2 cellular contexts compared by ENCODE assay signal in the genomic region with DNA sequence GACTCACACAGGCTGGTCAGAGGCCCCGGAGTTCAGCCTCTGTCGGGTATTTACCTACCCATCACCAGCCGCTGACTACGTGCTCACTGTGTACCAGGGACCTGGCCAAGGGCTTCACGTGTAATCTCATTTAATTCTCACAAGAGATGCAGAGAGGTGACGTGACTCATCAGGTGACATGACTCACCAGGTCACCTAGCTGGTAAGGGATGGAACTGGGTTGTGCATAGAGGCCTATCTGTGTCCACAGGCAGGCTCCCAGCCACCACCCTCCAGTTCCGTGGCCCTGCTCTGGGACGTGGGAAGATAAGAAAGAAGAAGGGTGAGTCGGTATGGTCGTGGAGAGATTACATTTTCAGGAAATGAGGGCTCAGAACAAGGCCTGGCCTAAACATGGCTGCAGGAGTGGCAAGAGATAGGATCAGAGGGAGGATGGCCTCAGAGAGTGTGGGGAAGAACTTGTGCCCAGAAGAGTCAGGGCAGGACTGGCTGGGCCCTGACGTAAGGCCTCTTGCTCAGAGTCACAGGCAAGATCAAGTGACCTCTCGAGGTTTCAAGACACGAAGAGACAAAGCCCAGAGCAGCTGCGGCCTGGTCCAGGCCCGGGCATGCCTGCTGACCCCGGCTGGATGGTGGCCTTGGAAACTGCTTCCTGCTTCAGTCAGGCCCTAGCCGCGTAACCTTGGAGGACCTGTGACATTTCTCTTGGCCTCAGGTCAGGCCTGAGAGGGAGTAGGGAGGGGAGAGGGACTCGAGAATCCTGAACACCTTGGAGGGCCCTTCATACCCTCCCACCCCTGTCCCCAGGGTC.
TF ChIP-seq lines count a peak whose summit lies in the region.

No MANE protein-coding gene starts in this region.

TF ChIP-seq in K562, 482 proteins besides CTCF, POLR2A, EP300 and RAD21 (continued from another document and continues in another):
- TF ChIP-seq, protein P1, sequence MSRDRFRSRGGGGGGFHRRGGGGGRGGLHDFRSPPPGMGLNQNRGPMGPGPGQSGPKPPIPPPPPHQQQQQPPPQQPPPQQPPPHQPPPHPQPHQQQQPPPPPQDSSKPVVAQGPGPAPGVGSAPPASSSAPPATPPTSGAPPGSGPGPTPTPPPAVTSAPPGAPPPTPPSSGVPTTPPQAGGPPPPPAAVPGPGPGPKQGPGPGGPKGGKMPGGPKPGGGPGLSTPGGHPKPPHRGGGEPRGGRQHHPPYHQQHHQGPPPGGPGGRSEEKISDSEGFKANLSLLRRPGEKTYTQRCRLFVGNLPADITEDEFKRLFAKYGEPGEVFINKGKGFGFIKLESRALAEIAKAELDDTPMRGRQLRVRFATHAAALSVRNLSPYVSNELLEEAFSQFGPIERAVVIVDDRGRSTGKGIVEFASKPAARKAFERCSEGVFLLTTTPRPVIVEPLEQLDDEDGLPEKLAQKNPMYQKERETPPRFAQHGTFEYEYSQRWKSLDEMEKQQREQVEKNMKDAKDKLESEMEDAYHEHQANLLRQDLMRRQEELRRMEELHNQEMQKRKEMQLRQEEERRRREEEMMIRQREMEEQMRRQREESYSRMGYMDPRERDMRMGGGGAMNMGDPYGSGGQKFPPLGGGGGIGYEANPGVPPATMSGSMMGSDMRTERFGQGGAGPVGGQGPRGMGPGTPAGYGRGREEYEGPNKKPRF (IDR thresholded peaks at IDR 0.05; ENCODE audit: low read depth, low read length), result no peak
- TF ChIP-seq NEUROD1 (IDR thresholded peaks at IDR 0.05; ENCODE audit: borderline replicate concordance, low read depth, low read length, partially characterized antibody) (peak; percentile 96), NCOA4 (IDR thresholded peaks at IDR 0.05; ENCODE audit: partially characterized antibody) (peak; percentile 88), RBFOX2 (IDR thresholded peaks at IDR 0.05; ENCODE audit: low read depth, low read length) (peak; percentile 75), SUPT5H (IDR thresholded peaks at IDR 0.05) (peak; percentile 57), HDAC2 (IDR thresholded peaks at IDR 0.05) (peak; percentile 99), ZNF274 (IDR thresholded peaks at IDR 0.05; ENCODE audit: borderline replicate concordance, low read depth, low read length) (peak; percentile 69; the same call in 1 of the 2 replicates), BHLHE40 (IDR thresholded peaks at IDR 0.05; ENCODE audit: low read length) (peak; percentile 89), KDM2B (CRISPR knock-in tag; IDR thresholded peaks at IDR 0.05) (no peak), KLF10 (CRISPR knock-in tag; IDR thresholded peaks at IDR 0.05) (peak; percentile 75; the same call in 1 of the 2 replicates), ZKSCAN3 (CRISPR knock-in tag; IDR thresholded peaks at IDR 0.05) (peak; percentile 31; the same call in 1 of the 2 replicates), ZNF140 (CRISPR knock-in tag; IDR thresholded peaks at IDR 0.05) (peak; percentile 83), ZNF324 (CRISPR knock-in tag; IDR thresholded peaks at IDR 0.05) (peak; percentile 65; the same call in 1 of the 2 replicates), ZNF445 (CRISPR knock-in tag; IDR thresholded peaks at IDR 0.05; ENCODE audit: low read depth) (peak; percentile 49; the same call in 1 of the 2 replicates), TAF9B (IDR thresholded peaks at IDR 0.05; ENCODE audit: partially characterized antibody) (peak; percentile 94), SRSF1 (IDR thresholded peaks at IDR 0.05; ENCODE audit: low read depth, low read length) (no peak), TCFL5 (CRISPR knock-in tag; conservative IDR thresholded peaks at IDR 0.05) (peak; percentile 90), ZNF384 (IDR thresholded peaks at IDR 0.05; ENCODE audit: low read depth, low read length) (peak; percentile 30; the same call in 1 of the 2 replicates), HNRNPUL1 (IDR thresholded peaks at IDR 0.05; ENCODE audit: low read length) (no peak), SAP30 (IDR thresholded peaks at IDR 0.05; ENCODE audit: borderline replicate concordance, insufficient read depth, low read depth, low read length, poor library complexity, severe bottlenecking) (no peak), HDAC6 (IDR thresholded peaks at IDR 0.05; ENCODE audit: low read depth, low read length) (no peak), ZNF146 (CRISPR knock-in tag; IDR thresholded peaks at IDR 0.05; ENCODE audit: unreplicated experiment) (no peak), JUND (IDR thresholded peaks at IDR 0.05; ENCODE audit: borderline replicate concordance, low read depth, low read length) (peak; percentile 99), JUND (tag; IDR thresholded peaks at IDR 0.05; ENCODE audit: borderline replicate concordance, low read depth, low read length) (peak; percentile 100), NFIX (CRISPR knock-in tag; IDR thresholded peaks at IDR 0.05; ENCODE audit: low read depth) (no peak)
- TF ChIP-seq, protein P2, sequence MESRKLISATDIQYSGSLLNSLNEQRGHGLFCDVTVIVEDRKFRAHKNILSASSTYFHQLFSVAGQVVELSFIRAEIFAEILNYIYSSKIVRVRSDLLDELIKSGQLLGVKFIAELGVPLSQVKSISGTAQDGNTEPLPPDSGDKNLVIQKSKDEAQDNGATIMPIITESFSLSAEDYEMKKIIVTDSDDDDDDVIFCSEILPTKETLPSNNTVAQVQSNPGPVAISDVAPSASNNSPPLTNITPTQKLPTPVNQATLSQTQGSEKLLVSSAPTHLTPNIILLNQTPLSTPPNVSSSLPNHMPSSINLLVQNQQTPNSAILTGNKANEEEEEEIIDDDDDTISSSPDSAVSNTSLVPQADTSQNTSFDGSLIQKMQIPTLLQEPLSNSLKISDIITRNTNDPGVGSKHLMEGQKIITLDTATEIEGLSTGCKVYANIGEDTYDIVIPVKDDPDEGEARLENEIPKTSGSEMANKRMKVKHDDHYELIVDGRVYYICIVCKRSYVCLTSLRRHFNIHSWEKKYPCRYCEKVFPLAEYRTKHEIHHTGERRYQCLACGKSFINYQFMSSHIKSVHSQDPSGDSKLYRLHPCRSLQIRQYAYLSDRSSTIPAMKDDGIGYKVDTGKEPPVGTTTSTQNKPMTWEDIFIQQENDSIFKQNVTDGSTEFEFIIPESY (CRISPR knock-in tag; IDR thresholded peaks at IDR 0.05), result peak; percentile 81
- TF ChIP-seq, protein P3, sequence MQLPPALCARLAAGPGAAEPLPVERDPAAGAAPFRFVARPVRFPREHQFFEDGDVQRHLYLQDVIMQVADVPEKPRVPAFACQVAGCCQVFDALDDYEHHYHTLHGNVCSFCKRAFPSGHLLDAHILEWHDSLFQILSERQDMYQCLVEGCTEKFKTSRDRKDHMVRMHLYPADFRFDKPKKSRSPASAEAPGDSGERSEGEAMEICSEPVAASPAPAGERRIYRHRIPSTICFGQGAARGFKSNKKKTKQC (CRISPR knock-in tag; IDR thresholded peaks at IDR 0.05), result peak; percentile 82; the same call in 1 of the 2 replicates
- TF ChIP-seq, protein P4, sequence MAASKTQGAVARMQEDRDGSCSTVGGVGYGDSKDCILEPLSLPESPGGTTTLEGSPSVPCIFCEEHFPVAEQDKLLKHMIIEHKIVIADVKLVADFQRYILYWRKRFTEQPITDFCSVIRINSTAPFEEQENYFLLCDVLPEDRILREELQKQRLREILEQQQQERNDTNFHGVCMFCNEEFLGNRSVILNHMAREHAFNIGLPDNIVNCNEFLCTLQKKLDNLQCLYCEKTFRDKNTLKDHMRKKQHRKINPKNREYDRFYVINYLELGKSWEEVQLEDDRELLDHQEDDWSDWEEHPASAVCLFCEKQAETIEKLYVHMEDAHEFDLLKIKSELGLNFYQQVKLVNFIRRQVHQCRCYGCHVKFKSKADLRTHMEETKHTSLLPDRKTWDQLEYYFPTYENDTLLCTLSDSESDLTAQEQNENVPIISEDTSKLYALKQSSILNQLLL (CRISPR knock-in tag; IDR thresholded peaks at IDR 0.05; ENCODE audit: borderline replicate concordance), result no peak

TF ChIP-seq in HepG2, 621 proteins besides CTCF, POLR2A, EP300 and RAD21 (continued from another document and continues in another):
- TF ChIP-seq, protein P5, sequence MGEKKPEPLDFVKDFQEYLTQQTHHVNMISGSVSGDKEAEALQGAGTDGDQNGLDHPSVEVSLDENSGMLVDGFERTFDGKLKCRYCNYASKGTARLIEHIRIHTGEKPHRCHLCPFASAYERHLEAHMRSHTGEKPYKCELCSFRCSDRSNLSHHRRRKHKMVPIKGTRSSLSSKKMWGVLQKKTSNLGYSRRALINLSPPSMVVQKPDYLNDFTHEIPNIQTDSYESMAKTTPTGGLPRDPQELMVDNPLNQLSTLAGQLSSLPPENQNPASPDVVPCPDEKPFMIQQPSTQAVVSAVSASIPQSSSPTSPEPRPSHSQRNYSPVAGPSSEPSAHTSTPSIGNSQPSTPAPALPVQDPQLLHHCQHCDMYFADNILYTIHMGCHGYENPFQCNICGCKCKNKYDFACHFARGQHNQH (CRISPR knock-in tag; IDR thresholded peaks at IDR 0.05), result peak; percentile 77
- peak; percentile 78 for TF ChIP-seq RARA (CRISPR knock-in tag; IDR thresholded peaks at IDR 0.05)
- TF ChIP-seq ZNF629 (CRISPR knock-in tag; conservative IDR thresholded peaks at IDR 0.05), result no peak
- TF ChIP-seq, protein P6, sequence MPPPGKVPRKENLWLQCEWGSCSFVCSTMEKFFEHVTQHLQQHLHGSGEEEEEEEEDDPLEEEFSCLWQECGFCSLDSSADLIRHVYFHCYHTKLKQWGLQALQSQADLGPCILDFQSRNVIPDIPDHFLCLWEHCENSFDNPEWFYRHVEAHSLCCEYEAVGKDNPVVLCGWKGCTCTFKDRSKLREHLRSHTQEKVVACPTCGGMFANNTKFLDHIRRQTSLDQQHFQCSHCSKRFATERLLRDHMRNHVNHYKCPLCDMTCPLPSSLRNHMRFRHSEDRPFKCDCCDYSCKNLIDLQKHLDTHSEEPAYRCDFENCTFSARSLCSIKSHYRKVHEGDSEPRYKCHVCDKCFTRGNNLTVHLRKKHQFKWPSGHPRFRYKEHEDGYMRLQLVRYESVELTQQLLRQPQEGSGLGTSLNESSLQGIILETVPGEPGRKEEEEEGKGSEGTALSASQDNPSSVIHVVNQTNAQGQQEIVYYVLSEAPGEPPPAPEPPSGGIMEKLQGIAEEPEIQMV (CRISPR knock-in tag; IDR thresholded peaks at IDR 0.05; ENCODE audit: low read depth), result peak; percentile 53; the same call in 1 of the 2 replicates
- TF ChIP-seq, protein P7, sequence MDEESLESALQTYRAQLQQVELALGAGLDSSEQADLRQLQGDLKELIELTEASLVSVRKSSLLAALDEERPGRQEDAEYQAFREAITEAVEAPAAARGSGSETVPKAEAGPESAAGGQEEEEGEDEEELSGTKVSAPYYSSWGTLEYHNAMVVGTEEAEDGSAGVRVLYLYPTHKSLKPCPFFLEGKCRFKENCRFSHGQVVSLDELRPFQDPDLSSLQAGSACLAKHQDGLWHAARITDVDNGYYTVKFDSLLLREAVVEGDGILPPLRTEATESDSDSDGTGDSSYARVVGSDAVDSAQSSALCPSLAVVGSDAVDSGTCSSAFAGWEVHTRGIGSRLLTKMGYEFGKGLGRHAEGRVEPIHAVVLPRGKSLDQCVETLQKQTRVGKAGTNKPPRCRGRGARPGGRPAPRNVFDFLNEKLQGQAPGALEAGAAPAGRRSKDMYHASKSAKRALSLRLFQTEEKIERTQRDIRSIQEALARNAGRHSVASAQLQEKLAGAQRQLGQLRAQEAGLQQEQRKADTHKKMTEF (CRISPR knock-in tag; IDR thresholded peaks at IDR 0.05), result peak; percentile 82
- TF ChIP-seq, protein P8, sequence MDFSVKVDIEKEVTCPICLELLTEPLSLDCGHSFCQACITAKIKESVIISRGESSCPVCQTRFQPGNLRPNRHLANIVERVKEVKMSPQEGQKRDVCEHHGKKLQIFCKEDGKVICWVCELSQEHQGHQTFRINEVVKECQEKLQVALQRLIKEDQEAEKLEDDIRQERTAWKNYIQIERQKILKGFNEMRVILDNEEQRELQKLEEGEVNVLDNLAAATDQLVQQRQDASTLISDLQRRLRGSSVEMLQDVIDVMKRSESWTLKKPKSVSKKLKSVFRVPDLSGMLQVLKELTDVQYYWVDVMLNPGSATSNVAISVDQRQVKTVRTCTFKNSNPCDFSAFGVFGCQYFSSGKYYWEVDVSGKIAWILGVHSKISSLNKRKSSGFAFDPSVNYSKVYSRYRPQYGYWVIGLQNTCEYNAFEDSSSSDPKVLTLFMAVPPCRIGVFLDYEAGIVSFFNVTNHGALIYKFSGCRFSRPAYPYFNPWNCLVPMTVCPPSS (IDR thresholded peaks at IDR 0.05), result no peak
- TF ChIP-seq, protein P9, sequence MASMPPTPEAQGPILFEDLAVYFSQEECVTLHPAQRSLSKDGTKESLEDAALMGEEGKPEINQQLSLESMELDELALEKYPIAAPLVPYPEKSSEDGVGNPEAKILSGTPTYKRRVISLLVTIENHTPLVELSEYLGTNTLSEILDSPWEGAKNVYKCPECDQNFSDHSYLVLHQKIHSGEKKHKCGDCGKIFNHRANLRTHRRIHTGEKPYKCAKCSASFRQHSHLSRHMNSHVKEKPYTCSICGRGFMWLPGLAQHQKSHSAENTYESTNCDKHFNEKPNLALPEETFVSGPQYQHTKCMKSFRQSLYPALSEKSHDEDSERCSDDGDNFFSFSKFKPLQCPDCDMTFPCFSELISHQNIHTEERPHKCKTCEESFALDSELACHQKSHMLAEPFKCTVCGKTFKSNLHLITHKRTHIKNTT (CRISPR knock-in tag; IDR thresholded peaks at IDR 0.05), result no peak
- TF ChIP-seq, protein P10, sequence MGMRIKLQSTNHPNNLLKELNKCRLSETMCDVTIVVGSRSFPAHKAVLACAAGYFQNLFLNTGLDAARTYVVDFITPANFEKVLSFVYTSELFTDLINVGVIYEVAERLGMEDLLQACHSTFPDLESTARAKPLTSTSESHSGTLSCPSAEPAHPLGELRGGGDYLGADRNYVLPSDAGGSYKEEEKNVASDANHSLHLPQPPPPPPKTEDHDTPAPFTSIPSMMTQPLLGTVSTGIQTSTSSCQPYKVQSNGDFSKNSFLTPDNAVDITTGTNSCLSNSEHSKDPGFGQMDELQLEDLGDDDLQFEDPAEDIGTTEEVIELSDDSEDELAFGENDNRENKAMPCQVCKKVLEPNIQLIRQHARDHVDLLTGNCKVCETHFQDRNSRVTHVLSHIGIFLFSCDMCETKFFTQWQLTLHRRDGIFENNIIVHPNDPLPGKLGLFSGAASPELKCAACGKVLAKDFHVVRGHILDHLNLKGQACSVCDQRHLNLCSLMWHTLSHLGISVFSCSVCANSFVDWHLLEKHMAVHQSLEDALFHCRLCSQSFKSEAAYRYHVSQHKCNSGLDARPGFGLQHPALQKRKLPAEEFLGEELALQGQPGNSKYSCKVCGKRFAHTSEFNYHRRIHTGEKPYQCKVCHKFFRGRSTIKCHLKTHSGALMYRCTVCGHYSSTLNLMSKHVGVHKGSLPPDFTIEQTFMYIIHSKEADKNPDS (CRISPR knock-in tag; IDR thresholded peaks at IDR 0.05), result no peak
- TF ChIP-seq ZNF678 (CRISPR knock-in tag; IDR thresholded peaks at IDR 0.05), result no peak
- TF ChIP-seq JUN (CRISPR knock-in tag; IDR thresholded peaks at IDR 0.05), result peak; percentile 93
- peak; percentile 67; the same call in 1 of the 3 replicates for TF ChIP-seq MXI1 (IDR thresholded peaks at IDR 0.05; ENCODE audit: borderline replicate concordance, low read depth, low read length)
- TF ChIP-seq, protein P11, sequence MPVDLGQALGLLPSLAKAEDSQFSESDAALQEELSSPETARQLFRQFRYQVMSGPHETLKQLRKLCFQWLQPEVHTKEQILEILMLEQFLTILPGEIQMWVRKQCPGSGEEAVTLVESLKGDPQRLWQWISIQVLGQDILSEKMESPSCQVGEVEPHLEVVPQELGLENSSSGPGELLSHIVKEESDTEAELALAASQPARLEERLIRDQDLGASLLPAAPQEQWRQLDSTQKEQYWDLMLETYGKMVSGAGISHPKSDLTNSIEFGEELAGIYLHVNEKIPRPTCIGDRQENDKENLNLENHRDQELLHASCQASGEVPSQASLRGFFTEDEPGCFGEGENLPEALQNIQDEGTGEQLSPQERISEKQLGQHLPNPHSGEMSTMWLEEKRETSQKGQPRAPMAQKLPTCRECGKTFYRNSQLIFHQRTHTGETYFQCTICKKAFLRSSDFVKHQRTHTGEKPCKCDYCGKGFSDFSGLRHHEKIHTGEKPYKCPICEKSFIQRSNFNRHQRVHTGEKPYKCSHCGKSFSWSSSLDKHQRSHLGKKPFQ (CRISPR knock-in tag; IDR thresholded peaks at IDR 0.05; ENCODE audit: insufficient replicate concordance), result peak; percentile 92
- peak; percentile 56; the same call in 1 of the 2 replicates for TF ChIP-seq ATF7 (IDR thresholded peaks at IDR 0.05)
- TF ChIP-seq ATF7 (CRISPR knock-in tag; IDR thresholded peaks at IDR 0.05), result peak; percentile 71
- 0 out of 2 replicates have a peak, but pooled peaks have one; percentile 19 for TF ChIP-seq ZKSCAN5 (CRISPR knock-in tag; IDR thresholded peaks at IDR 0.05)
- TF ChIP-seq ISL2 (CRISPR knock-in tag; IDR thresholded peaks at IDR 0.05), result 0 out of 2 replicates have a peak, but pooled peaks have one; percentile 13
- no peak for TF ChIP-seq RARG (CRISPR knock-in tag; IDR thresholded peaks at IDR 0.05; ENCODE audit: low read depth)
- TF ChIP-seq SPEN (CRISPR knock-in tag; IDR thresholded peaks at IDR 0.05; ENCODE audit: low read depth), result peak; percentile 44
